28 cellular contexts compared by ENCODE assay signal in the genomic region with DNA sequence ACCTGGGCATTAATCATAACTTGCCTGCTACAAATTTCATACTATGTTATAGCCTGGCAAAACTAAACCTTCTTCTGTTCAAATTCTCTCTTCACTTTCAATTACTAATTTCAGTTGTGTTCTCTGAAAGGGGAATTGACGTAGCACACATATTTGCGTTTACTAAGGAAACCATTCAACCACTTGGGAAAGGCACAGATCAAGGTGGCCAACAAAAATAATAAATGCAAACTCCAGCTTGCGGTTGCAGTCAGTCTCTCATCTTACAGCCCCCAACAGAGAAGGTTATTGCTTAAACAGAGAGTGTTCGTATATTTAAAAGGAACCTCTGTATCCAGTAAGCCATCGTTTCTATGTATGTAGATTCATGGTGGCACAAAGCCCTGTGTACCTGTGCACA. TPM values are rescaled to one million over a fixed set of nuclear protein-coding genes. Genes with fewer than 3 reads are reported as not detected.
"Had no signal": no experiment of that assay in that cellular context is flagged by ENCODE, and none has a peak within 500 bp of the region (broad histone marks: within the 10 kb centered on the region; RNA-seq: fewer than 3 reads in every experiment).

No MANE protein-coding gene starts in this region.

- H3K79me2 ChIP-seq: parathyroid adenoma had no signal

- H3K36me3 Mint-ChIP-seq: activated naive CD8-positive, alpha-beta T cell; mesothelial cell of epicardium; naive thymus-derived CD4-positive, alpha-beta T cell; stimulated activated effector memory CD8-positive, alpha-beta T cell treated with anti-CD3 and anti-CD28 coated beads, Interleukin-12 subunit alpha, Interleukin-12 subunit beta, amount 100 ng/mL, for 72 hours had no signal

- H3K9me3 ChIP-seq: adrenal gland, ascending aorta, colonic mucosa, heart left ventricle, psoas muscle, sigmoid colon, thyroid gland, upper lobe of left lung, vagina had no signal

- H3K27me3 ChIP-seq: ascending aorta, colonic mucosa, sigmoid colon, thyroid gland, vagina had no signal

- FAIRE-seq: bronchial epithelial cell, small intestine had no signal

- H3K9ac ChIP-seq: parathyroid adenoma had no signal

- H3K4me1 ChIP-seq: ascending aorta, colonic mucosa, parathyroid adenoma, psoas muscle, thyroid gland, vagina had no signal

- H3K4me3 Mint-ChIP-seq: activated CD4-positive, alpha-beta T cell treated with anti-CD3 and anti-CD28 coated beads for 36 hours; activated naive CD8-positive, alpha-beta T cell; activated T-cell treated with anti-CD3 and anti-CD28 coated beads, Interleukin-2, amount 50 U/mL, for 72 hours; mesothelial cell of epicardium; naive thymus-derived CD4-positive, alpha-beta T cell; neural crest cell; stimulated activated effector memory CD8-positive, alpha-beta T cell treated with anti-CD3 and anti-CD28 coated beads, Interleukin-12 subunit alpha, Interleukin-12 subunit beta, amount 100 ng/mL, for 72 hours; stimulated activated naive CD8-positive, alpha-beta T cell treated with anti-CD3 and anti-CD28 coated beads, Interleukin-15, amount 100 ng/mL, for 72 hours had no signal

- ATAC-seq: activated CD4-positive, alpha-beta T cell treated with anti-CD3 and anti-CD28 coated beads for 36 hours; activated T-cell treated with anti-CD3 and anti-CD28 coated beads, Interleukin-2, amount 50 U/mL, for 72 hours; heart left ventricle; naive thymus-derived CD4-positive, alpha-beta T cell; psoas muscle; stimulated activated effector memory CD8-positive, alpha-beta T cell treated with anti-CD3 and anti-CD28 coated beads, Interleukin-12 subunit alpha, Interleukin-12 subunit beta, amount 100 ng/mL, for 72 hours; stimulated activated naive CD8-positive, alpha-beta T cell treated with anti-CD3 and anti-CD28 coated beads, Interleukin-15, amount 100 ng/mL, for 72 hours had no signal

- H3K36me3 ChIP-seq: adrenal gland, ascending aorta, colonic mucosa, heart left ventricle, sigmoid colon, thyroid gland, upper lobe of left lung, vagina had no signal

- H3K4me1 Mint-ChIP-seq: stimulated activated effector memory CD8-positive, alpha-beta T cell treated with anti-CD3 and anti-CD28 coated beads, Interleukin-12 subunit alpha, Interleukin-12 subunit beta, amount 100 ng/mL, for 72 hours had no signal

- H3K9me3 Mint-ChIP-seq: activated T-cell treated with anti-CD3 and anti-CD28 coated beads, Interleukin-2, amount 50 U/mL, for 72 hours; stimulated activated effector memory CD8-positive, alpha-beta T cell treated with anti-CD3 and anti-CD28 coated beads, Interleukin-12 subunit alpha, Interleukin-12 subunit beta, amount 100 ng/mL, for 72 hours; stimulated activated naive CD8-positive, alpha-beta T cell treated with anti-CD3 and anti-CD28 coated beads, Interleukin-15, amount 100 ng/mL, for 72 hours had no signal

- H3K4me3 ChIP-seq: adrenal gland, ascending aorta, colonic mucosa, heart left ventricle, psoas muscle, sigmoid colon, thyroid gland, upper lobe of left lung, vagina had no signal

- DNase-seq: activated CD4-positive, alpha-beta T cell treated with anti-CD3 and anti-CD28 coated beads for 36 hours; activated CD4-positive, CD25-positive, alpha-beta regulatory T cell; activated naive CD4-positive, alpha-beta T cell treated with Interleukin-2 at 50 U/mL for 16 hours; activated T-cell treated with anti-CD3 and anti-CD28 coated beads for 4 hours; activated T-cell treated with anti-CD3 and anti-CD28 coated beads, Interleukin-2, amount 50 U/mL, for 72 hours; adrenal gland; colonic mucosa; effector memory CD4-positive, alpha-beta T cell; foreskin fibroblast; heart left ventricle; naive thymus-derived CD4-positive, alpha-beta T cell; nucleus accumbens; psoas muscle; sigmoid colon; small intestine; stimulated activated CD4-positive, alpha-beta T cell treated with anti-CD3 and anti-CD28 coated beads, Interleukin-4, amount 100 ng/mL, for 24 hours; stimulated activated naive CD8-positive, alpha-beta T cell treated with anti-CD3 and anti-CD28 coated beads, Interleukin-15, amount 100 ng/mL, for 72 hours; thyroid gland; upper lobe of left lung had no signal

- H3K27ac ChIP-seq: adrenal gland, ascending aorta, colonic mucosa, heart left ventricle, parathyroid adenoma, psoas muscle, sigmoid colon, thyroid gland, upper lobe of left lung, vagina had no signal

- H3K27ac Mint-ChIP-seq: activated CD4-positive, alpha-beta T cell treated with anti-CD3 and anti-CD28 coated beads for 36 hours; activated naive CD8-positive, alpha-beta T cell; activated T-cell treated with anti-CD3 and anti-CD28 coated beads, Interleukin-2, amount 50 U/mL, for 72 hours; mesothelial cell of epicardium; naive thymus-derived CD4-positive, alpha-beta T cell; stimulated activated effector memory CD8-positive, alpha-beta T cell treated with anti-CD3 and anti-CD28 coated beads, Interleukin-12 subunit alpha, Interleukin-12 subunit beta, amount 100 ng/mL, for 72 hours; stimulated activated naive CD8-positive, alpha-beta T cell treated with anti-CD3 and anti-CD28 coated beads, Interleukin-15, amount 100 ng/mL, for 72 hours had no signal

- H2AFZ ChIP-seq: parathyroid adenoma had no signal

RNA-seq across cellular contexts. Expression of gene SRPX, which starts 4.0 kb away (rescaled TPM):
- total RNA-seq: activated CD4-positive, alpha-beta T cell treated with anti-CD3 and anti-CD28 coated beads for 36 hours; activated T-cell treated with anti-CD3 and anti-CD28 coated beads, Interleukin-2, amount 50 U/mL, for 72 hours; naive thymus-derived CD4-positive, alpha-beta T cell; T-helper 1 cell treated with Interleukin-12 subunit alpha and Interleukin-12 subunit beta and Interleukin-4 antibody, amounts not matched to agents 30 ng/mL and 1 ng/mL, for 36 hours had no signal
